In the genomic region with DNA sequence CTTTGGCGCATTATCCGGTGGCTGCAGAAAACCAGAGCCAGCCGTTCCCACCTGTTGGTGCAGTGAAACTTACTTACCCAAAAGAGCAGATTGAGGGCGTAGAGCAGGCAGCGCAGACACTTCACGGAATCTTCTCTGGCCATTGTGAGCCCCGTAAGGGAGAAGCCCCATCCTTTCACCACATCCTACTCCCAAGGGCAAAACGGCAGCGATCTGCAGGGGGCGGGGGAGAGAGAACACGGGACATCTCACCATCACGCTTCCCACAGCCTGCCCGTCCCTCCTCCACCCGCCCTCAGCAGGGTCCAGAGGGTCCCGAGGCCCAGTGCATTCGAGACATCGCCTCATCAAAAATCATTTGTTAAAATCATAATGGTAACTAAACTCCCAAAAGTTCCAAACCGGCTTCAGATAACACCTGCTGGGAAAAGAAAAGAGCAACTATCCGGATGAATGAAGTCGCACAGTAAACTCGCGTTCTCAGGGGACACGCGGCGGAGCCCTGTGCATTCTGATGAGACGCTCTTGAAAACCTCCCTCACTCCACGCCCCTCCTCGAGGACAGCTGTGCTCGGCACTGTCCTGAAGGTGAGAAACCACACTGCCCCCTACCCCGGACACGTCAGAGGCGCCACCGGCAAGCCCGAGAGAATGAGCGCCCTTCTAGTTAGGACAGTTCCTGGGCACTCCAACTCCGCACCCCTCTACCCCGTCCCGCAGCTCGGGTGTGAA, we compare ENCODE assay signal across 8 cellular contexts. TPM values are rescaled to one million over a fixed set of nuclear protein-coding genes. Genes with fewer than 3 reads are reported as not detected.
DNase-seq lines count a peak whose midpoint lies in the region; ATAC-seq and TF ChIP-seq lines count a peak whose summit lies in the region.

No MANE protein-coding gene starts in this region.

- peak overlapping the region; percentile 76 for H3K4me3 Mint-ChIP-seq in activated T-helper 17 cell treated with anti-CD3 and anti-CD28 coated beads, Interleukin-2, amount 50 U/mL, for 72 hours
- peak overlapping the region; percentile 96 for H3K4me3 Mint-ChIP-seq in osteocyte (ENCODE audit: unreplicated experiment)

- TF ChIP-seq CTCF in osteocyte (IDR thresholded peaks at IDR 0.05) = no peak

- H3K27me3 Mint-ChIP-seq in activated T-helper 17 cell treated with anti-CD3 and anti-CD28 coated beads, Interleukin-2, amount 50 U/mL, for 72 hours = peaks cover 55% of the 10 kb centered on the region
- no peaks in the 10 kb centered on the region for H3K27me3 Mint-ChIP-seq in osteocyte (ENCODE audit: unreplicated experiment)

- ATAC-seq in GM18520 (IDR thresholded peaks at IDR 0.05; ENCODE audit: unreplicated experiment) (peak; percentile 69), HG02943 (IDR thresholded peaks at IDR 0.05; ENCODE audit: low read depth, unreplicated experiment) (peak; percentile 78), Right ventricle myocardium superior (ENCODE audit: poor library complexity) (peak; percentile 66)
- peak; percentile 47 for ATAC-seq in activated T-helper 17 cell treated with anti-CD3 and anti-CD28 coated beads, Interleukin-2, amount 50 U/mL, for 72 hours (replicated peaks)

- DNase-seq in AG20443 (ENCODE audit: low spot score) (peak; percentile 25), NCI-H345 treated with DMSO at 0.1 percent for 48 hours (lab: John Stamatoyannopoulos, UW; ENCODE audit: unreplicated experiment) (peak; percentile 25), Right ventricle myocardium superior (peak; percentile 57), osteocyte (ENCODE audit: extremely low spot score, unreplicated experiment) (no peak), epidermal melanocyte (ENCODE audit: insufficient read length, low spot score) (no peak)

- no peaks in the 10 kb centered on the region for H3K9me3 Mint-ChIP-seq in activated T-helper 17 cell treated with anti-CD3 and anti-CD28 coated beads, Interleukin-2, amount 50 U/mL, for 72 hours
- H3K9me3 Mint-ChIP-seq in osteocyte (ENCODE audit: unreplicated experiment) = no peaks in the 10 kb centered on the region

- intact Hi-C loops in Right ventricle myocardium superior (cut with DNase I) = no loop called here

- H3K27ac Mint-ChIP-seq in activated T-helper 17 cell treated with anti-CD3 and anti-CD28 coated beads, Interleukin-2, amount 50 U/mL, for 72 hours = no peak overlapping the region
- H3K27ac Mint-ChIP-seq in osteocyte (ENCODE audit: unreplicated experiment) = peak overlapping the region; percentile 60

- peaks cover 6% of the 10 kb centered on the region for H3K4me1 Mint-ChIP-seq in activated T-helper 17 cell treated with anti-CD3 and anti-CD28 coated beads, Interleukin-2, amount 50 U/mL, for 72 hours
- peaks cover 18% of the 10 kb centered on the region for H3K4me1 Mint-ChIP-seq in osteocyte (ENCODE audit: unreplicated experiment)

- no peaks in the 10 kb centered on the region for H3K36me3 Mint-ChIP-seq in activated T-helper 17 cell treated with anti-CD3 and anti-CD28 coated beads, Interleukin-2, amount 50 U/mL, for 72 hours (ENCODE audit: low read depth)
- H3K36me3 Mint-ChIP-seq in osteocyte (ENCODE audit: unreplicated experiment) = peaks cover 7% of the 10 kb centered on the region

RNA-seq across cellular contexts. Expression of a gene that starts 1.2 kb away (rescaled TPM):
- not detected for total RNA-seq in activated T-helper 17 cell treated with anti-CD3 and anti-CD28 coated beads, Interleukin-2, amount 50 U/mL, for 72 hours
- total RNA-seq in Right ventricle myocardium superior (56.9 TPM), osteocyte (13.2 and 14.0 TPM in 2 replicates)

Comparison
In these comparisons a context has a peak if more than half of its experiments do, and no peak if none do; other contexts are left out.
1. DNase-seq: peak in AG20443 (single experiment), NCI-H345 treated with DMSO at 0.1 percent for 48 hours (single experiment) and Right ventricle myocardium superior (single experiment); none in osteocyte (single experiment) and epidermal melanocyte (single experiment).
2. RNA of a gene that starts 1.2 kb away (total RNA-seq): 56.9 TPM in Right ventricle myocardium superior (single experiment) and 13.2 to 14.0 TPM in osteocyte; not detected in activated T-helper 17 cell treated with anti-CD3 and anti-CD28 coated beads, Interleukin-2, amount 50 U/mL, for 72 hours; every median in the first group is over 10 times any median in the second.
3. Peak in every context shown above with its lines, with median percentiles within 50 percentile points of each other: ATAC-seq.